In genomic region chr15:35182841-35183479, GRCh38 we compare ENCODE assay signal across 8 cellular contexts.
DNase-seq lines count a peak whose midpoint lies in the region; ATAC-seq, FAIRE-seq and TF ChIP-seq lines count a peak whose summit lies in the region.

No MANE protein-coding gene starts in this region.

- TF ChIP-seq RAD21 in K562 (CRISPR knock-in tag; conservative IDR thresholded peaks at IDR 0.05 in 1 of 2, IDR thresholded peaks at IDR 0.05 in 1 of 2), result no peak

- H3K27me3 Mint-ChIP-seq in CD4-positive, alpha-beta memory T cell, result no peaks in the 10 kb centered on the region

- H3K9me3 Mint-ChIP-seq in CD4-positive, alpha-beta memory T cell, result peaks cover 0 to 3% (median 0%) of the 10 kb centered on the region in 8 donors

- H2AFZ ChIP-seq in K562 (ENCODE audit: low read depth, low read length), result peak overlapping the region; percentile 18; the same call in 1 of the 2 replicates

- WGBS in K562 (ENCODE audit: insufficient coverage, low coverage, missing lambda C conversion rate), result 62% methylated on average over 2 of the region's 2 CpGs

- BruUV-seq in K562 (replicated peaks; lab: Mats Ljungman, UMichigan), result no TSS peak

- POLR2A ChIA-PET in K562 (lab: Yijun Ruan, JAX), result interaction anchor here (0.7 to 1.9 kb wide), 3 partner anchors 10 to 46 kb away, joined by 3 to 9 read pairs (median 6); no protein-coding TSS in a partner anchor
- POLR2A ChIA-PET in CD4-positive, alpha-beta memory T cell (lab: Charles Lee; ENCODE audit: partially characterized antibody), result no interaction called here

- H3K9me1 ChIP-seq in K562 (ENCODE audit: control insufficient read depth, insufficient read depth, low read length), result no peaks in the 10 kb centered on the region

- no peaks in the 10 kb centered on the region for H3K4me1 Mint-ChIP-seq in CD4-positive, alpha-beta memory T cell

- no peak overlapping the region for H3K4me2 ChIP-seq in K562 (ENCODE audit: insufficient read depth, low read length)

- intact Hi-C loops in K562 (cut with micrococcal nuclease), result no loop called here
- intact Hi-C loops in CD4-positive, alpha-beta memory T cell (cut with micrococcal nuclease), result no loop called here

- no peak overlapping the region for H3K27ac ChIP-seq in K562 (ENCODE audit: extremely low read depth, low read depth, low read length)
- H3K27ac ChIP-seq in brain microvascular endothelial cell, result no peak overlapping the region
- H3K27ac ChIP-seq in CD4-positive, alpha-beta memory T cell (ENCODE audit: low read depth, low read length), result no peak overlapping the region

- H4K20me1 ChIP-seq in K562 (replicated peaks; ENCODE audit: control insufficient read depth, insufficient read depth, low read length), result no peaks in the 10 kb centered on the region

- H3K4me3 ChIP-seq in K562 (no peak overlapping the region), brain microvascular endothelial cell (ENCODE audit: low read depth, low read length) (no peak overlapping the region)
- no peak overlapping the region for H3K4me3 ChIP-seq in CD4-positive, alpha-beta memory T cell (ENCODE audit: low read length in 2 of 2)

- TF ChIP-seq POLR2A in GM18505 (IDR thresholded peaks at IDR 0.05; ENCODE audit: borderline replicate concordance, extremely low read depth, insufficient read depth, insufficient read length), result no peak
- TF ChIP-seq POLR2A in K562 (conservative IDR thresholded peaks at IDR 0.05), result no peak

- H3K36me3 ChIP-seq in K562 (ENCODE audit: control insufficient read depth, insufficient read depth, low read length), result no peaks in the 10 kb centered on the region
- no peaks in the 10 kb centered on the region for H3K36me3 ChIP-seq in brain microvascular endothelial cell (replicated peaks)
- H3K36me3 ChIP-seq in CD4-positive, alpha-beta memory T cell (ENCODE audit: insufficient read depth, low read length), result no peaks in the 10 kb centered on the region

- DNase-seq in K562 (ENCODE audit: extremely low read depth in 1 of 4, low spot score in 3 of 4) (no peak), brain microvascular endothelial cell (no peak), NCI-H187 (lab: John Stamatoyannopoulos, UW) (no peak)
- no peak for DNase-seq in CD4-positive, alpha-beta memory T cell
- DNase-seq in activated CD4-positive, alpha-beta T cell treated with anti-CD3 and anti-CD28 coated beads for 4 hours, result no peak

- no peak overlapping the region for H3K4me3 Mint-ChIP-seq in CD4-positive, alpha-beta memory T cell

- no peak for FAIRE-seq in K562 (lab: Jason Lieb, UNC)

- ATAC-seq in GM18505 (IDR thresholded peaks at IDR 0.05; ENCODE audit: unreplicated experiment) (peak; percentile 66), GM21619 (IDR thresholded peaks at IDR 0.05; ENCODE audit: unreplicated experiment) (peak; percentile 82), HG03432 (IDR thresholded peaks at IDR 0.05; ENCODE audit: unreplicated experiment) (peak; percentile 88), K562 (no peak)

- H3K36me3 Mint-ChIP-seq in CD4-positive, alpha-beta memory T cell, result no peaks in the 10 kb centered on the region

- H3K27ac Mint-ChIP-seq in CD4-positive, alpha-beta memory T cell, result no peak overlapping the region

- CTCF ChIA-PET in K562 (lab: Yijun Ruan, JAX; ENCODE audit: low intra/inter-chr PET ratio), result no interaction called here
- CTCF ChIA-PET in CD4-positive, alpha-beta memory T cell (lab: Charles Lee; ENCODE audit: partially characterized antibody), result interaction anchor here (1.3 kb wide), 1 partner anchor 9 kb away, joined by 3 read pairs; no protein-coding TSS in a partner anchor

- no peaks in the 10 kb centered on the region for H3K4me1 ChIP-seq in K562 (replicated peaks in 1 of 2; ENCODE audit: control insufficient read depth in 2 of 2, insufficient read depth in 2 of 2, low read length in 2 of 2)
- no peaks in the 10 kb centered on the region for H3K4me1 ChIP-seq in CD4-positive, alpha-beta memory T cell (ENCODE audit: insufficient read depth, low read length)

- no peak overlapping the region for H3K9ac ChIP-seq in K562 (ENCODE audit: insufficient read depth in 1 of 2, low read depth in 2 of 2, low read length in 2 of 2)

- H3K27me3 ChIP-seq in K562 (ENCODE audit: control insufficient read depth in 2 of 2, insufficient read depth in 2 of 2, low read length in 2 of 2) (no peaks in the 10 kb centered on the region), brain microvascular endothelial cell (replicated peaks) (no peaks in the 10 kb centered on the region)
- H3K27me3 ChIP-seq in CD4-positive, alpha-beta memory T cell (ENCODE audit: insufficient read depth, low read length), result no peaks in the 10 kb centered on the region

- H3K9me3 ChIP-seq in K562 (replicated peaks; ENCODE audit: control insufficient read depth, insufficient read depth, low read depth, low read length), result no peaks in the 10 kb centered on the region
- no peaks in the 10 kb centered on the region for H3K9me3 ChIP-seq in CD4-positive, alpha-beta memory T cell (ENCODE audit: control insufficient read depth in 1 of 2, low read length in 2 of 2)

- TF ChIP-seq CTCF in K562 (IDR thresholded peaks at IDR 0.05 in 2 of 3, conservative IDR thresholded peaks at IDR 0.05 in 1 of 3; ENCODE audit: insufficient read depth in 2 of 3, low read depth in 1 of 3, low read length in 3 of 3) (no peak), brain microvascular endothelial cell (IDR thresholded peaks at IDR 0.05; ENCODE audit: low read depth, low read length, missing control alignments) (no peak)

- in situ Hi-C loops in K562 (cut with MboI) (no loop called here), brain microvascular endothelial cell (cut with HindIII; ENCODE audit: low pct_ligation_motif_present, low sequenced_read_pairs) (no loop called here)

- no peaks in the 10 kb centered on the region for H3K79me2 ChIP-seq in K562 (ENCODE audit: control insufficient read depth, insufficient read depth, low read length)

- TF ChIP-seq EP300 in K562 (IDR thresholded peaks at IDR 0.05; ENCODE audit: low read length), result no peak

TF ChIP-seq in K562, 482 proteins besides CTCF, POLR2A, EP300 and RAD21:
- TF ChIP-seq ZFP91 (CRISPR knock-in tag; IDR thresholded peaks at IDR 0.05), result no peak
- no peak for TF ChIP-seq TRIM25 (IDR thresholded peaks at IDR 0.05; ENCODE audit: borderline replicate concordance)
- no peak for TF ChIP-seq MCM7 (IDR thresholded peaks at IDR 0.05)
- no peak for TF ChIP-seq PCBP2 (IDR thresholded peaks at IDR 0.05; ENCODE audit: low read depth, low read length, poor library complexity, severe bottlenecking)
- no peak for TF ChIP-seq NCOA4 (IDR thresholded peaks at IDR 0.05; ENCODE audit: partially characterized antibody)
- TF ChIP-seq ZNF197 (CRISPR knock-in tag; IDR thresholded peaks at IDR 0.05; ENCODE audit: low read depth), result no peak
- no peak for TF ChIP-seq PHF8 (IDR thresholded peaks at IDR 0.05; ENCODE audit: borderline replicate concordance, low read length)
- TF ChIP-seq CSDE1 (IDR thresholded peaks at IDR 0.05), result no peak
- TF ChIP-seq ID3 (CRISPR knock-in tag; IDR thresholded peaks at IDR 0.05), result no peak
- TF ChIP-seq ID3 (tag; IDR thresholded peaks at IDR 0.05), result no peak
- TF ChIP-seq ZNF146 (CRISPR knock-in tag; IDR thresholded peaks at IDR 0.05; ENCODE audit: unreplicated experiment), result no peak
- TF ChIP-seq ELF4 (CRISPR knock-in tag; IDR thresholded peaks at IDR 0.05), result no peak
